ENCODE assay signal across 19 cellular contexts in genomic region chr22:40310771-40311120, GRCh38. TPM values are rescaled to one million over a fixed set of nuclear protein-coding genes. Genes with fewer than 3 reads are reported as not detected.
DNase-seq lines count a peak whose midpoint lies in the region; ATAC-seq, FAIRE-seq and TF ChIP-seq lines count a peak whose summit lies in the region.
"Had no signal": no experiment of that assay in that cellular context is flagged by ENCODE, and none has a peak within 500 bp of the region (broad histone marks: within the 10 kb centered on the region; RNA-seq: fewer than 3 reads in every experiment).

No MANE protein-coding gene starts in this region.

- peaks cover 34% of the 10 kb centered on the region for H3K4me1 ChIP-seq in SJSA1 (replicated peaks)
- H3K4me1 ChIP-seq in rectal smooth muscle tissue (ENCODE audit: control insufficient read depth, insufficient read depth, low read length) = peaks cover 17% of the 10 kb centered on the region

- H3K27me3 ChIP-seq in SJSA1 (replicated peaks) (no peaks in the 10 kb centered on the region), rectal smooth muscle tissue (ENCODE audit: control insufficient read depth, insufficient read depth, low read length) (no peaks in the 10 kb centered on the region)

- no peaks in the 10 kb centered on the region for H3K9me3 ChIP-seq in SJSA1 (replicated peaks)
- H3K9me3 ChIP-seq: lower lobe of right lung had no signal

- DNase-seq in AG10803 (ENCODE audit: low read depth) (no peak), SJSA1 (ENCODE audit: low read depth in 1 of 2, low spot score in 2 of 2) (peak in 1 of 2 experiments; percentile 70), fibroblast of the aortic adventitia (ENCODE audit: low read depth) (no peak), urothelium cell line (ENCODE audit: low spot score) (no peak), HK-2 (ENCODE audit: unreplicated experiment) (no peak), HuH-7 (ENCODE audit: low spot score) (no peak)
- DNase-seq: activated CD8-positive, alpha-beta memory T cell treated with anti-CD3 and anti-CD28 coated beads, Interleukin-2, amount 10 ng/mL, durations not matched to agents 7 days and 5 days; activated naive CD8-positive, alpha-beta T cell treated with anti-CD3 and anti-CD28 coated beads for 36 hours; effector memory CD8-positive, alpha-beta T cell; lower lobe of right lung; NCI-H1930; NCI-H69; nucleus accumbens had no signal

- peak overlapping the region; percentile 33 for H3K4me3 ChIP-seq in AG10803 (ENCODE audit: low read length)
- H3K4me3 ChIP-seq in SJSA1 = no peak overlapping the region
- peak overlapping the region; percentile 29 for H3K4me3 ChIP-seq in fibroblast of the aortic adventitia (ENCODE audit: low read depth, low read length)
- H3K4me3 ChIP-seq in rectal smooth muscle tissue (ENCODE audit: low read length) = no peak overlapping the region
- H3K4me3 ChIP-seq: lower lobe of right lung had no signal

- FAIRE-seq in urothelium cell line (lab: Jason Lieb, UNC) = no peak
- FAIRE-seq: D721Med, H54 had no signal

- no peak overlapping the region for H3K9ac ChIP-seq in rectal smooth muscle tissue (ENCODE audit: low read length)

- peaks cover 70% of the 10 kb centered on the region for H3K36me3 ChIP-seq in SJSA1
- H3K36me3 ChIP-seq in rectal smooth muscle tissue (ENCODE audit: control insufficient read depth, insufficient read depth, low read length) = peaks cover 27% of the 10 kb centered on the region

- no peak for TF ChIP-seq CTCF in AG10803 (conservative IDR thresholded peaks at IDR 0.05; ENCODE audit: low read length)
- TF ChIP-seq CTCF in fibroblast of the aortic adventitia (IDR thresholded peaks at IDR 0.05; ENCODE audit: insufficient read depth, low read length) = no peak

- H3K27ac ChIP-seq in SJSA1 (peak overlapping the region; percentile 96), rectal smooth muscle tissue (ENCODE audit: low read depth, low read length) (peak overlapping the region; percentile 65)
- H3K27ac ChIP-seq: lower lobe of right lung had no signal

- no peak for ATAC-seq in HG02642 (IDR thresholded peaks at IDR 0.05; ENCODE audit: poor library complexity, unreplicated experiment)
- ATAC-seq: activated CD4-positive, CD25-positive, alpha-beta regulatory T cell treated with anti-CD3 and anti-CD28 coated beads, Interleukin-2, amount 50 U/mL, for 24 hours; activated CD8-positive, alpha-beta memory T cell treated with anti-CD3 and anti-CD28 coated beads, Interleukin-2, amount 10 ng/mL, durations not matched to agents 7 days and 5 days; effector memory CD8-positive, alpha-beta T cell; lower lobe of right lung; stimulated activated memory B cell treated with anti-CD40 and anti-IgM and Interleukin-4, amounts not matched to agents 10 μg/mL and 1 μg/mL and 100 μg/mL, for 72 hours had no signal

RNA-seq across cellular contexts. Expression of gene ADSL, which starts 35.6 kb away (rescaled TPM):
- 122 and 201 TPM in 2 replicates for total RNA-seq in SJSA1 (2014; rRNA removed; shearing (Covaris generic))
- 84.8 and 107 TPM in 2 replicates for total RNA-seq in fibroblast of the aortic adventitia (ENCODE audit: low replicate concordance)

RNA-seq across cellular contexts. Expression of gene SGSM3, which starts 59.6 kb away (rescaled TPM):
- 39.6 and 45.3 TPM in 2 replicates for total RNA-seq in SJSA1 (2014; rRNA removed; shearing (Covaris generic))
- 20.2 and 47.0 TPM in 2 replicates for total RNA-seq in fibroblast of the aortic adventitia (ENCODE audit: low replicate concordance)

Comparison
In these comparisons a context has a peak if more than half of its experiments do, and no peak if none do; other contexts are left out.
1. H3K4me3 ChIP-seq: peak in AG10803 (single experiment) and fibroblast of the aortic adventitia (single experiment); none in SJSA1 (single experiment) and rectal smooth muscle tissue (single experiment).